In the genomic region with DNA sequence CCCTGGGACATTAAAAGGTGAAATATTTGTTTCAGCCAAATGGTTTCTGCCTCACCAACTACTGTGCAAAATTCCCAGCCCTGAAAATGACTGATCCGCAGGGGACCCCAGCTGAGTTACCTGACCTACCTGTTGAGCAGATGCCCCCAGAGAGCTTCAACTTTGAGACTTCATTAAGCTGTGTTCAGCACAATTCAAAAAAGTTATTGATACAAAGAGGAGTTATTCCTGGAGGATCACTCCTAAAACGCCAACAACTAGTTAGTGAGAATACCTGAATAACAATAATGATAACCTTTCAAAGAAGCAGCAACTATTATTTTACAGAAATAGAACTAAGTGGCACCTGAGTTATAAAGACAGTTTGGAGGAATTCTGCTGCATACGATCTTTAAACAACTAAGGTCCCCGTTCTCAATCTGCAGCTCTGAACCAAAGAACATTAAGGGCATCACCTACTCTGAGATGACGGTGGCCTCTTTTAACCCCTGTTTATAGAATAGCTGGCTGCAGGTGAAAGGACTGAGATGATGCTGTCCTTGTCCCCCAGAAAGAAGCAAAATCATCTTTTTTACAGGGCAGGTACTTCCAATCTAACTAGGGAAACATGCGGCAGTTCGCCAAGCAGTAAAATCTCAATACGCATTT, we compare ENCODE assay signal across 9 cellular contexts. TPM values are rescaled to one million over a fixed set of nuclear protein-coding genes. Genes with fewer than 3 reads are reported as not detected.
DNase-seq lines count a peak whose midpoint lies in the region; ATAC-seq, FAIRE-seq and TF ChIP-seq lines count a peak whose summit lies in the region.
"Had no signal": no experiment of that assay in that cellular context is flagged by ENCODE, and none has a peak within 500 bp of the region (broad histone marks: within the 10 kb centered on the region; RNA-seq: fewer than 3 reads in every experiment).

No MANE protein-coding gene starts in this region.

- H3K56ac ChIP-seq in H9 (ENCODE audit: insufficient read length, low read depth, low read length): no peak overlapping the region

- no peaks in the 10 kb centered on the region for H3K36me3 ChIP-seq in muscle layer of duodenum (ENCODE audit: control insufficient read depth in 1 of 2, insufficient read depth in 2 of 2, low read length in 2 of 2)

- no peak overlapping the region for H4K8ac ChIP-seq in H9 (replicated peaks; ENCODE audit: insufficient read length, low read depth, low read length)

- H3K4me1 Mint-ChIP-seq in H9: peaks cover 28 to 32% of the 10 kb centered on the region in 2 experiments

- TF ChIP-seq RAD21 in A549 (conservative IDR thresholded peaks at IDR 0.05 in 1 of 2, IDR thresholded peaks at IDR 0.05 in 1 of 2): no peak

- peaks cover 10% of the 10 kb centered on the region for H3K23me2 ChIP-seq in H9 (ENCODE audit: insufficient read length, low read depth, low read length, poor library complexity, severe bottlenecking)

- CTCF ChIA-PET in A549 (lab: Yijun Ruan, JAX): no interaction called here

- H2BK12ac ChIP-seq in H9 (ENCODE audit: insufficient read length, low read depth, low read length): no peak overlapping the region

- no peak overlapping the region for H2AK5ac ChIP-seq in H9 (ENCODE audit: insufficient read length, low read length)

- no peaks in the 10 kb centered on the region for H3K79me2 ChIP-seq in H9 (ENCODE audit: insufficient read depth, low read length)

- no peak overlapping the region for H3K18ac ChIP-seq in H9 (ENCODE audit: insufficient read length, low read depth, low read length)

- FAIRE-seq in A549 (lab: Jason Lieb, UNC): no peak
- FAIRE-seq: K562 had no signal

- H3K27me3 Mint-ChIP-seq in H9 (ENCODE audit: low read depth): peaks cover 26% of the 10 kb centered on the region

- H3K79me1 ChIP-seq in H9 (ENCODE audit: insufficient read depth, low read depth, low read length, poor library complexity, severe bottlenecking): no peaks in the 10 kb centered on the region

- peak overlapping the region; percentile 54 to 66 for H3K4me3 Mint-ChIP-seq in H9

- no peak overlapping the region for H3K23ac ChIP-seq in H9 (ENCODE audit: insufficient read length, low read depth, low read length)

- TF ChIP-seq EP300 in A549 (IDR thresholded peaks at IDR 0.05): no peak

- no peaks in the 10 kb centered on the region for H3K4me1 ChIP-seq in A549
- peaks cover 5% of the 10 kb centered on the region; the same call in 1 of the 2 replicates for H3K4me1 ChIP-seq in H9 (ENCODE audit: insufficient read depth, low read length)
- peaks cover 0 to 4% of the 10 kb centered on the region in 2 donors for H3K4me1 ChIP-seq in muscle layer of duodenum (ENCODE audit: control insufficient read depth in 1 of 2, insufficient read depth in 2 of 2, low read length in 2 of 2)

- no peak overlapping the region for H2BK120ac ChIP-seq in H9 (ENCODE audit: low read depth, low read length, poor library complexity, severe bottlenecking)

- no peak overlapping the region for H3K4ac ChIP-seq in H9 (ENCODE audit: low read depth, low read length)

- H3K9me3 ChIP-seq in A549: no peaks in the 10 kb centered on the region
- H3K9me3 ChIP-seq in H9 (ENCODE audit: control insufficient read depth, low read depth, low read length): no peaks in the 10 kb centered on the region
- H3K9me3 ChIP-seq in muscle layer of duodenum (ENCODE audit: control insufficient read depth in 1 of 2, low read length in 2 of 2): no peaks in the 10 kb centered on the region

- no peaks in the 10 kb centered on the region; a peak in 1 of 5 replicates for H3K9me3 Mint-ChIP-seq in H9

- no peak for TF ChIP-seq POLR2A in A549 (IDR thresholded peaks at IDR 0.05; ENCODE audit: low read length)

- H3K4me2 ChIP-seq in A549: peak overlapping the region; percentile 75
- peak overlapping the region; percentile 49 for H3K4me2 ChIP-seq in H9 (ENCODE audit: insufficient read depth, insufficient read length, low read length)

- ATAC-seq in A549 (peak in 1 of 2 experiments; percentile 47; a peak in 2 of 6 replicates), GM21529 (IDR thresholded peaks at IDR 0.05; ENCODE audit: unreplicated experiment) (no peak), HG02571 (IDR thresholded peaks at IDR 0.05; ENCODE audit: unreplicated experiment) (no peak)

- 19% methylated on average over 8 of the region's 8 CpGs for WGBS in A549 (ENCODE audit: missing lambda C conversion rate)
- WGBS in H9 (ENCODE audit: extremely low coverage, insufficient read length, low lambda C conversion rate): no CpG with 5 or more reads among the region's 8 CpGs

- peak overlapping the region; percentile 37 for H3K4me3 ChIP-seq in A549
- H3K4me3 ChIP-seq in muscle layer of duodenum (ENCODE audit: low read depth in 1 of 2, low read length in 2 of 2): peak overlapping the region; percentile 61 to 82
- H3K4me3 ChIP-seq: K562 had no signal

- no peak for DNase-seq in A549 (ENCODE audit: low read depth in 1 of 2, low spot score in 1 of 2)
- no peak for DNase-seq in H9
- DNase-seq in astrocyte of the hippocampus (ENCODE audit: low read depth, low spot score): peak; percentile 6
- no peak for DNase-seq in NCI-H345 treated with DMSO at 0.1 percent for 48 hours (lab: John Stamatoyannopoulos, UW; ENCODE audit: unreplicated experiment)
- DNase-seq in NCI-H1436 (lab: John Stamatoyannopoulos, UW): no peak

- peaks cover 2% of the 10 kb centered on the region; the same call in 1 of the 2 replicates for H3K27me3 ChIP-seq in H9 (ENCODE audit: insufficient read depth, low read length)
- H3K27me3 ChIP-seq in muscle layer of duodenum (ENCODE audit: low read depth, low read length): peaks cover 6% of the 10 kb centered on the region

- POLR2A ChIA-PET in A549 (lab: Yijun Ruan, JAX): no interaction called here

- no peak overlapping the region for H3K9ac ChIP-seq in H9 (ENCODE audit: extremely low read depth, insufficient read length, low read length)

- no peak overlapping the region for H2AFZ ChIP-seq in H9 (ENCODE audit: low read length)

- H3K36me3 Mint-ChIP-seq in H9 (ENCODE audit: insufficient read depth in 1 of 3, low read depth in 3 of 3): no peaks in the 10 kb centered on the region; a peak in 1 of 7 replicates

- no peak overlapping the region for H3K14ac ChIP-seq in H9 (ENCODE audit: insufficient read depth, low read length)

- no peak overlapping the region for H3T11ph ChIP-seq in H9 (ENCODE audit: low read length)

- no peak overlapping the region for H4K5ac ChIP-seq in H9 (ENCODE audit: insufficient read length, low read depth, low read length)

- H3K27ac ChIP-seq in A549 (no peak overlapping the region), H9 (ENCODE audit: insufficient read length, low read depth, low read length) (no peak overlapping the region), muscle layer of duodenum (ENCODE audit: low read length) (no peak overlapping the region)

- no peak overlapping the region for H2BK5ac ChIP-seq in H9 (ENCODE audit: insufficient read length, low read length)

- H4K20me1 ChIP-seq in H9 (ENCODE audit: control insufficient read depth, insufficient read depth, insufficient read length): no peaks in the 10 kb centered on the region

- H2BK15ac ChIP-seq in H9 (ENCODE audit: low read depth, low read length): no peak overlapping the region

- no peak overlapping the region for H4K91ac ChIP-seq in H9 (ENCODE audit: insufficient read length, low read depth, low read length)

- TF ChIP-seq CTCF in A549 (IDR thresholded peaks at IDR 0.05) (no peak), H9 (conservative IDR thresholded peaks at IDR 0.05) (no peak)

- H2BK20ac ChIP-seq in H9 (ENCODE audit: low read depth, low read length, poor library complexity, severe bottlenecking): no peak overlapping the region

- H3K27ac Mint-ChIP-seq in H9: no peak overlapping the region

TF ChIP-seq in A549, 52 proteins besides CTCF, POLR2A, EP300 and RAD21:
- TF ChIP-seq HOXA7 (CRISPR knock-in tag; IDR thresholded peaks at IDR 0.05): no peak
- no peak for TF ChIP-seq KDM5A (IDR thresholded peaks at IDR 0.05)
- TF ChIP-seq CBX8 (IDR thresholded peaks at IDR 0.05): peak; percentile 97
- TF ChIP-seq FOSL2 (IDR thresholded peaks at IDR 0.05): no peak
- no peak for TF ChIP-seq FOSL2 (CRISPR knock-in tag; IDR thresholded peaks at IDR 0.05)
- TF ChIP-seq BHLHE40 (IDR thresholded peaks at IDR 0.05; ENCODE audit: low read depth, low read length): no peak
- TF ChIP-seq JUNB (IDR thresholded peaks at IDR 0.05): no peak
- TF ChIP-seq RCOR1 (IDR thresholded peaks at IDR 0.05; ENCODE audit: low read depth, low read length): no peak
- TF ChIP-seq JUN (IDR thresholded peaks at IDR 0.05): no peak
- TF ChIP-seq RNF2 (IDR thresholded peaks at IDR 0.05; ENCODE audit: borderline replicate concordance, low read depth): peak; percentile 96
- no peak for TF ChIP-seq GATA3 (IDR thresholded peaks at IDR 0.05; ENCODE audit: borderline replicate concordance)

RNA-seq across cellular contexts. Expression of a gene that starts 0.7 kb away (rescaled TPM):
- polyA plus RNA-seq in A549 (2011; rRNA removed) (not detected in 2 replicates), A549 (2017; fragmentation: RNase III; extraction: RNeasy Plus Mini Kit Qiagen cat#74134 plus additional on column Dnase treatment) (not detected in 3 replicates)
- polyA plus RNA-seq in A549 (2012; cell fraction: cytosol; rRNA removed): not detected in 2 replicates
- not detected in 2 replicates for polyA plus RNA-seq in A549 (2012; cell fraction: nucleus; rRNA removed)
- polyA minus RNA-seq in A549 (2011; rRNA and poly(A)+ RNA removed): not detected in 2 replicates
- total RNA-seq in H9 (2021): 0.09 and 0.15 TPM in 2 replicates
- polyA plus RNA-seq: K562 had no signal
